In the genomic region with DNA sequence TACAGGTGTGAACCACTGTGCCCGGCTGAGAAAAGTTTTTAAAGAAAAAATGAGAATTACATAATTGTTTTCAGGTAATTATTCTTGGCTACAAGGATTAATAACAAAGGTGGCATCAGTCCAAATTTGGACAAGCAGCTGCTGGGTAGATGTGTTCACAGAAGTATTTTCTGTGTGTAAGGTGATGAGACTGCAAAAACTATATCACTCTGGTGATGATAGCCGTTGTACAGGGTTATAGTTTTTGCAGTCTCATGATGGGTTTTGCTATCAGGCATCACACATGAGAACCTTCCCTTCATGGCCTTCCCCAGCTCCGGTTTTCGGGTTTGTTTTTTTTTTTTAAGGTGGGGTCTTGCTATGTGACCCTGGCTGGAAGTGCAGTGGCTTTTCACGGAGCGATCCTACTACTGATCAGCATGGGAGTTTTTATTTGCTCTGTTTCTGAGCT, we compare ENCODE assay signal across 1 cellular context.
TF ChIP-seq lines count a peak whose summit lies in the region.

No MANE protein-coding gene starts in this region.

TF ChIP-seq in K562, 482 proteins besides CTCF, POLR2A, EP300 and RAD21 (continues in another document):
- TF ChIP-seq NFIX (CRISPR knock-in tag; IDR thresholded peaks at IDR 0.05; ENCODE audit: low read depth) (no peak), JUN (IDR thresholded peaks at IDR 0.05; ENCODE audit: borderline replicate concordance, low read depth, low read length) (no peak), JUN (CRISPR knock-in tag; IDR thresholded peaks at IDR 0.05; ENCODE audit: borderline replicate concordance) (no peak), GATAD2B (IDR thresholded peaks at IDR 0.05; ENCODE audit: borderline replicate concordance) (no peak), MTA2 (IDR thresholded peaks at IDR 0.05; ENCODE audit: low read depth) (peak; percentile 53), ILF3 (IDR thresholded peaks at IDR 0.05; ENCODE audit: borderline replicate concordance) (no peak), TRIM28 (IDR thresholded peaks at IDR 0.05) (no peak), SAFB2 (IDR thresholded peaks at IDR 0.05; ENCODE audit: borderline replicate concordance, low read depth, low read length, severe bottlenecking) (no peak), ZNF354B (CRISPR knock-in tag; IDR thresholded peaks at IDR 0.05) (no peak), DPF2 (IDR thresholded peaks at IDR 0.05) (peak; percentile 91), GATA2 (CRISPR knock-in tag; IDR thresholded peaks at IDR 0.05) (peak; percentile 55; the same call in 1 of the 2 replicates), FIP1L1 (IDR thresholded peaks at IDR 0.05; ENCODE audit: low read depth, low read length, poor library complexity, severe bottlenecking) (no peak), SMAD4 (CRISPR knock-in tag; conservative IDR thresholded peaks at IDR 0.05) (peak; percentile 59; the same call in 1 of the 2 replicates), RBM25 (IDR thresholded peaks at IDR 0.05; ENCODE audit: low read depth, low read length, severe bottlenecking) (no peak), TARDBP (IDR thresholded peaks at IDR 0.05) (no peak), MCM7 (IDR thresholded peaks at IDR 0.05) (no peak), GTF2F1 (IDR thresholded peaks at IDR 0.05; ENCODE audit: low read depth, low read length) (no peak), HDAC2 (IDR thresholded peaks at IDR 0.05) (peak; percentile 86), FOXA1 (IDR thresholded peaks at IDR 0.05; ENCODE audit: borderline replicate concordance) (no peak), ZKSCAN3 (CRISPR knock-in tag; IDR thresholded peaks at IDR 0.05) (no peak), HSF4 (CRISPR knock-in tag; IDR thresholded peaks at IDR 0.05; ENCODE audit: borderline replicate concordance) (no peak), ZNF384 (IDR thresholded peaks at IDR 0.05; ENCODE audit: low read depth, low read length) (peak; percentile 97), HDAC1 (IDR thresholded peaks at IDR 0.05) (peak in 1 of 2 experiments; percentile 60; a peak in 2 of 4 replicates), HMG20B (CRISPR knock-in tag; IDR thresholded peaks at IDR 0.05) (no peak), NR4A1 (CRISPR knock-in tag; IDR thresholded peaks at IDR 0.05) (no peak), NR4A1 (tag; IDR thresholded peaks at IDR 0.05) (no peak), CBX1 (IDR thresholded peaks at IDR 0.05; ENCODE audit: low read depth) (no peak), MAFK (IDR thresholded peaks at IDR 0.05; ENCODE audit: low read length) (peak; percentile 92), STAG1 (CRISPR knock-in tag; IDR thresholded peaks at IDR 0.05; ENCODE audit: borderline replicate concordance) (no peak), RBM15 (IDR thresholded peaks at IDR 0.05; ENCODE audit: insufficient read depth, low read length) (no peak), TRIM24 (IDR thresholded peaks at IDR 0.05) (peak; percentile 15 to 64; a peak in 3 of 4 replicates), THRAP3 (IDR thresholded peaks at IDR 0.05; ENCODE audit: borderline replicate concordance) (no peak), TAF7 (tag; IDR thresholded peaks at IDR 0.05) (no peak), ETV1 (tag; conservative IDR thresholded peaks at IDR 0.05; ENCODE audit: low read depth) (no peak), BHLHE40 (IDR thresholded peaks at IDR 0.05; ENCODE audit: low read length) (no peak), MEIS2 (IDR thresholded peaks at IDR 0.05; ENCODE audit: partially characterized antibody) (peak; percentile 83), KHSRP (IDR thresholded peaks at IDR 0.05) (no peak), KDM2B (CRISPR knock-in tag; IDR thresholded peaks at IDR 0.05) (no peak), SMARCC2 (IDR thresholded peaks at IDR 0.05; ENCODE audit: low read depth) (no peak), MTA3 (IDR thresholded peaks at IDR 0.05; ENCODE audit: borderline replicate concordance) (no peak), ZKSCAN8 (CRISPR knock-in tag; IDR thresholded peaks at IDR 0.05) (no peak), SNIP1 (IDR thresholded peaks at IDR 0.05; ENCODE audit: low read depth) (no peak), SRSF7 (optimal IDR thresholded peaks at IDR 0.05; ENCODE audit: low read depth, low read length) (no peak), ZNF212 (CRISPR knock-in tag; IDR thresholded peaks at IDR 0.05) (no peak)
- TF ChIP-seq, protein P1, sequence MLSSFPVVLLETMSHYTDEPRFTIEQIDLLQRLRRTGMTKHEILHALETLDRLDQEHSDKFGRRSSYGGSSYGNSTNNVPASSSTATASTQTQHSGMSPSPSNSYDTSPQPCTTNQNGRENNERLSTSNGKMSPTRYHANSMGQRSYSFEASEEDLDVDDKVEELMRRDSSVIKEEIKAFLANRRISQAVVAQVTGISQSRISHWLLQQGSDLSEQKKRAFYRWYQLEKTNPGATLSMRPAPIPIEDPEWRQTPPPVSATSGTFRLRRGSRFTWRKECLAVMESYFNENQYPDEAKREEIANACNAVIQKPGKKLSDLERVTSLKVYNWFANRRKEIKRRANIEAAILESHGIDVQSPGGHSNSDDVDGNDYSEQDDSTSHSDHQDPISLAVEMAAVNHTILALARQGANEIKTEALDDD (IDR thresholded peaks at IDR 0.05): no peak
- TF ChIP-seq, protein P2, sequence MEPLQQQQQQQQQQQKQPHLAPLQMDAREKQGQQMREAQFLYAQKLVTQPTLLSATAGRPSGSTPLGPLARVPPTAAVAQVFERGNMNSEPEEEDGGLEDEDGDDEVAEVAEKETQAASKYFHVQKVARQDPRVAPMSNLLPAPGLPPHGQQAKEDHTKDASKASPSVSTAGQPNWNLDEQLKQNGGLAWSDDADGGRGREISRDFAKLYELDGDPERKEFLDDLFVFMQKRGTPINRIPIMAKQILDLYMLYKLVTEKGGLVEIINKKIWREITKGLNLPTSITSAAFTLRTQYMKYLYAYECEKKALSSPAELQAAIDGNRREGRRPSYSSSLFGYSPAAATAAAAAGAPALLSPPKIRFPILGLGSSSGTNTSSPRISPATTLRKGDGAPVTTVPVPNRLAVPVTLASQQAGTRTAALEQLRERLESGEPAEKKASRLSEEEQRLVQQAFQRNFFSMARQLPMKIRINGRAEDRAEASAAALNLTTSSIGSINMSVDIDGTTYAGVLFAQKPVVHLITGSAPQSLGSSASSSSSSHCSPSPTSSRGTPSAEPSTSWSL (CRISPR knock-in tag; IDR thresholded peaks at IDR 0.05; ENCODE audit: borderline replicate concordance): no peak
- TF ChIP-seq, protein P3, sequence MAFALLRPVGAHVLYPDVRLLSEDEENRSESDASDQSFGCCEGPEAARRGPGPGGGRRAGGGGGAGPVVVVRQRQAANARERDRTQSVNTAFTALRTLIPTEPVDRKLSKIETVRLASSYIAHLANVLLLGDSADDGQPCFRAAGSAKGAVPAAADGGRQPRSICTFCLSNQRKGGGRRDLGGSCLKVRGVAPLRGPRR (CRISPR knock-in tag; IDR thresholded peaks at IDR 0.05): peak; percentile 72; the same call in 1 of the 2 replicates
- TF ChIP-seq, protein P4, sequence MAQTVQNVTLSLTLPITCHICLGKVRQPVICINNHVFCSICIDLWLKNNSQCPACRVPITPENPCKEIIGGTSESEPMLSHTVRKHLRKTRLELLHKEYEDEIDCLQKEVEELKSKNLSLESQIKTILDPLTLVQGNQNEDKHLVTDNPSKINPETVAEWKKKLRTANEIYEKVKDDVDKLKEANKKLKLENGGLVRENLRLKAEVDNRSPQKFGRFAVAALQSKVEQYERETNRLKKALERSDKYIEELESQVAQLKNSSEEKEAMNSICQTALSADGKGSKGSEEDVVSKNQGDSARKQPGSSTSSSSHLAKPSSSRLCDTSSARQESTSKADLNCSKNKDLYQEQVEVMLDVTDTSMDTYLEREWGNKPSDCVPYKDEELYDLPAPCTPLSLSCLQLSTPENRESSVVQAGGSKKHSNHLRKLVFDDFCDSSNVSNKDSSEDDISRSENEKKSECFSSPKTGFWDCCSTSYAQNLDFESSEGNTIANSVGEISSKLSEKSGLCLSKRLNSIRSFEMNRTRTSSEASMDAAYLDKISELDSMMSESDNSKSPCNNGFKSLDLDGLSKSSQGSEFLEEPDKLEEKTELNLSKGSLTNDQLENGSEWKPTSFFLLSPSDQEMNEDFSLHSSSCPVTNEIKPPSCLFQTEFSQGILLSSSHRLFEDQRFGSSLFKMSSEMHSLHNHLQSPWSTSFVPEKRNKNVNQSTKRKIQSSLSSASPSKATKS (CRISPR knock-in tag; IDR thresholded peaks at IDR 0.05): no peak
- TF ChIP-seq, protein P5, sequence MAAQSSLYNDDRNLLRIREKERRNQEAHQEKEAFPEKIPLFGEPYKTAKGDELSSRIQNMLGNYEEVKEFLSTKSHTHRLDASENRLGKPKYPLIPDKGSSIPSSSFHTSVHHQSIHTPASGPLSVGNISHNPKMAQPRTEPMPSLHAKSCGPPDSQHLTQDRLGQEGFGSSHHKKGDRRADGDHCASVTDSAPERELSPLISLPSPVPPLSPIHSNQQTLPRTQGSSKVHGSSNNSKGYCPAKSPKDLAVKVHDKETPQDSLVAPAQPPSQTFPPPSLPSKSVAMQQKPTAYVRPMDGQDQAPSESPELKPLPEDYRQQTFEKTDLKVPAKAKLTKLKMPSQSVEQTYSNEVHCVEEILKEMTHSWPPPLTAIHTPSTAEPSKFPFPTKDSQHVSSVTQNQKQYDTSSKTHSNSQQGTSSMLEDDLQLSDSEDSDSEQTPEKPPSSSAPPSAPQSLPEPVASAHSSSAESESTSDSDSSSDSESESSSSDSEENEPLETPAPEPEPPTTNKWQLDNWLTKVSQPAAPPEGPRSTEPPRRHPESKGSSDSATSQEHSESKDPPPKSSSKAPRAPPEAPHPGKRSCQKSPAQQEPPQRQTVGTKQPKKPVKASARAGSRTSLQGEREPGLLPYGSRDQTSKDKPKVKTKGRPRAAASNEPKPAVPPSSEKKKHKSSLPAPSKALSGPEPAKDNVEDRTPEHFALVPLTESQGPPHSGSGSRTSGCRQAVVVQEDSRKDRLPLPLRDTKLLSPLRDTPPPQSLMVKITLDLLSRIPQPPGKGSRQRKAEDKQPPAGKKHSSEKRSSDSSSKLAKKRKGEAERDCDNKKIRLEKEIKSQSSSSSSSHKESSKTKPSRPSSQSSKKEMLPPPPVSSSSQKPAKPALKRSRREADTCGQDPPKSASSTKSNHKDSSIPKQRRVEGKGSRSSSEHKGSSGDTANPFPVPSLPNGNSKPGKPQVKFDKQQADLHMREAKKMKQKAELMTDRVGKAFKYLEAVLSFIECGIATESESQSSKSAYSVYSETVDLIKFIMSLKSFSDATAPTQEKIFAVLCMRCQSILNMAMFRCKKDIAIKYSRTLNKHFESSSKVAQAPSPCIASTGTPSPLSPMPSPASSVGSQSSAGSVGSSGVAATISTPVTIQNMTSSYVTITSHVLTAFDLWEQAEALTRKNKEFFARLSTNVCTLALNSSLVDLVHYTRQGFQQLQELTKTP (IDR thresholded peaks at IDR 0.05; ENCODE audit: low read depth in 1 of 2, partially characterized antibody in 2 of 2): no peak
- TF ChIP-seq, protein P6, sequence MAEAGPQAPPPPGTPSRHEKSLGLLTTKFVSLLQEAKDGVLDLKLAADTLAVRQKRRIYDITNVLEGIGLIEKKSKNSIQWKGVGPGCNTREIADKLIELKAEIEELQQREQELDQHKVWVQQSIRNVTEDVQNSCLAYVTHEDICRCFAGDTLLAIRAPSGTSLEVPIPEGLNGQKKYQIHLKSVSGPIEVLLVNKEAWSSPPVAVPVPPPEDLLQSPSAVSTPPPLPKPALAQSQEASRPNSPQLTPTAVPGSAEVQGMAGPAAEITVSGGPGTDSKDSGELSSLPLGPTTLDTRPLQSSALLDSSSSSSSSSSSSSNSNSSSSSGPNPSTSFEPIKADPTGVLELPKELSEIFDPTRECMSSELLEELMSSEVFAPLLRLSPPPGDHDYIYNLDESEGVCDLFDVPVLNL (CRISPR knock-in tag; IDR thresholded peaks at IDR 0.05; ENCODE audit: low read depth): no peak
- TF ChIP-seq, protein P7, sequence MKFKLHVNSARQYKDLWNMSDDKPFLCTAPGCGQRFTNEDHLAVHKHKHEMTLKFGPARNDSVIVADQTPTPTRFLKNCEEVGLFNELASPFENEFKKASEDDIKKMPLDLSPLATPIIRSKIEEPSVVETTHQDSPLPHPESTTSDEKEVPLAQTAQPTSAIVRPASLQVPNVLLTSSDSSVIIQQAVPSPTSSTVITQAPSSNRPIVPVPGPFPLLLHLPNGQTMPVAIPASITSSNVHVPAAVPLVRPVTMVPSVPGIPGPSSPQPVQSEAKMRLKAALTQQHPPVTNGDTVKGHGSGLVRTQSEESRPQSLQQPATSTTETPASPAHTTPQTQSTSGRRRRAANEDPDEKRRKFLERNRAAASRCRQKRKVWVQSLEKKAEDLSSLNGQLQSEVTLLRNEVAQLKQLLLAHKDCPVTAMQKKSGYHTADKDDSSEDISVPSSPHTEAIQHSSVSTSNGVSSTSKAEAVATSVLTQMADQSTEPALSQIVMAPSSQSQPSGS (CRISPR knock-in tag; IDR thresholded peaks at IDR 0.05): no peak
- TF ChIP-seq, protein P8, sequence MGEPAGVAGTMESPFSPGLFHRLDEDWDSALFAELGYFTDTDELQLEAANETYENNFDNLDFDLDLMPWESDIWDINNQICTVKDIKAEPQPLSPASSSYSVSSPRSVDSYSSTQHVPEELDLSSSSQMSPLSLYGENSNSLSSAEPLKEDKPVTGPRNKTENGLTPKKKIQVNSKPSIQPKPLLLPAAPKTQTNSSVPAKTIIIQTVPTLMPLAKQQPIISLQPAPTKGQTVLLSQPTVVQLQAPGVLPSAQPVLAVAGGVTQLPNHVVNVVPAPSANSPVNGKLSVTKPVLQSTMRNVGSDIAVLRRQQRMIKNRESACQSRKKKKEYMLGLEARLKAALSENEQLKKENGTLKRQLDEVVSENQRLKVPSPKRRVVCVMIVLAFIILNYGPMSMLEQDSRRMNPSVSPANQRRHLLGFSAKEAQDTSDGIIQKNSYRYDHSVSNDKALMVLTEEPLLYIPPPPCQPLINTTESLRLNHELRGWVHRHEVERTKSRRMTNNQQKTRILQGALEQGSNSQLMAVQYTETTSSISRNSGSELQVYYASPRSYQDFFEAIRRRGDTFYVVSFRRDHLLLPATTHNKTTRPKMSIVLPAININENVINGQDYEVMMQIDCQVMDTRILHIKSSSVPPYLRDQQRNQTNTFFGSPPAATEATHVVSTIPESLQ (CRISPR knock-in tag; IDR thresholded peaks at IDR 0.05): no peak
- TF ChIP-seq, protein P9, sequence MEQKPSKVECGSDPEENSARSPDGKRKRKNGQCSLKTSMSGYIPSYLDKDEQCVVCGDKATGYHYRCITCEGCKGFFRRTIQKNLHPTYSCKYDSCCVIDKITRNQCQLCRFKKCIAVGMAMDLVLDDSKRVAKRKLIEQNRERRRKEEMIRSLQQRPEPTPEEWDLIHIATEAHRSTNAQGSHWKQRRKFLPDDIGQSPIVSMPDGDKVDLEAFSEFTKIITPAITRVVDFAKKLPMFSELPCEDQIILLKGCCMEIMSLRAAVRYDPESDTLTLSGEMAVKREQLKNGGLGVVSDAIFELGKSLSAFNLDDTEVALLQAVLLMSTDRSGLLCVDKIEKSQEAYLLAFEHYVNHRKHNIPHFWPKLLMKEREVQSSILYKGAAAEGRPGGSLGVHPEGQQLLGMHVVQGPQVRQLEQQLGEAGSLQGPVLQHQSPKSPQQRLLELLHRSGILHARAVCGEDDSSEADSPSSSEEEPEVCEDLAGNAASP (IDR thresholded peaks at IDR 0.05): no peak
- TF ChIP-seq, protein P10, sequence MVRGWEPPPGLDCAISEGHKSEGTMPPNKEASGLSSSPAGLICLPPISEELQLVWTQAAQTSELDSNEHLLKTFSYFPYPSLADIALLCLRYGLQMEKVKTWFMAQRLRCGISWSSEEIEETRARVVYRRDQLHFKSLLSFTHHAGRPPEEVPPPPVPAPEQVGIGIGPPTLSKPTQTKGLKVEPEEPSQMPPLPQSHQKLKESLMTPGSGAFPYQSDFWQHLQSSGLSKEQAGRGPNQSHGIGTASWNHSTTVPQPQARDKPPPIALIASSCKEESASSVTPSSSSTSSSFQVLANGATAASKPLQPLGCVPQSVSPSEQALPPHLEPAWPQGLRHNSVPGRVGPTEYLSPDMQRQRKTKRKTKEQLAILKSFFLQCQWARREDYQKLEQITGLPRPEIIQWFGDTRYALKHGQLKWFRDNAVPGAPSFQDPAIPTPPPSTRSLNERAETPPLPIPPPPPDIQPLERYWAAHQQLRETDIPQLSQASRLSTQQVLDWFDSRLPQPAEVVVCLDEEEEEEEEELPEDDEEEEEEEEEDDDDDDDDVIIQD (CRISPR knock-in tag; IDR thresholded peaks at IDR 0.05): no peak
